ENCODE assay signal across 1 cellular context in the genomic region with DNA sequence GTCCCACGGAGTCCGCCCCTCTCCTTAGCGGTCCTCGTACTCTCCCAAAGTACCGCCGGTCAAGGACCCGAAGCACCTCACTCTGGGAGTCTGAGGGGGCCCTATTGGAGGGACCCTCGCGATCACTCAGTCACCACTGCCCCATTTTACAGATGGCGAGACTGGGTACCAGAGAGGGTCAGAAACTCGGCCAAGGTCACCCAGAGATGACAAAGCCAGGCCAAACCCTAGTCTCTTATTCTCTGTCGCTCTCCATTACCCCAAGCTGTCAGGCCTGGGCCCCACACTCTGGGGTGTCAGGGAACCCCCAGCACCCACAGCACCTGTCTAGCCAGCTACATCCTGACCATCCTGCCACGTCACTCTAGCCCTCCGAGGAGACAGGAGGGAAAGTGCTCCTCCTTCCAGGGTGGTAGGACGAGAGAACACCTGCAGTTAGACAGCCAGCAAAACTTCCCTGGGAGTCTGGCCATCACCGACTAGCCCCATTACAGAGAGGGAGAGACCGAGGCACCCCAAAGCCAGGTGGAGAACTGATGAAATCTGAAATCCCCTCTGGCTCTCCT.
TF ChIP-seq lines count a peak whose summit lies in the region.

No MANE protein-coding gene starts in this region.

TF ChIP-seq in A549, 52 proteins besides CTCF, POLR2A, EP300 and RAD21 (continued from another document):
- TF ChIP-seq, protein P1, sequence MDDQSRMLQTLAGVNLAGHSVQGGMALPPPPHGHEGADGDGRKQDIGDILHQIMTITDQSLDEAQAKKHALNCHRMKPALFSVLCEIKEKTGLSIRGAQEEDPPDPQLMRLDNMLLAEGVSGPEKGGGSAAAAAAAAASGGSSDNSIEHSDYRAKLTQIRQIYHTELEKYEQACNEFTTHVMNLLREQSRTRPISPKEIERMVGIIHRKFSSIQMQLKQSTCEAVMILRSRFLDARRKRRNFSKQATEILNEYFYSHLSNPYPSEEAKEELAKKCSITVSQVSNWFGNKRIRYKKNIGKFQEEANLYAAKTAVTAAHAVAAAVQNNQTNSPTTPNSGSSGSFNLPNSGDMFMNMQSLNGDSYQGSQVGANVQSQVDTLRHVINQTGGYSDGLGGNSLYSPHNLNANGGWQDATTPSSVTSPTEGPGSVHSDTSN (IDR thresholded peaks at IDR 0.05): no peak
- TF ChIP-seq EHF (CRISPR knock-in tag; IDR thresholded peaks at IDR 0.05) (no peak), ESRRA (IDR thresholded peaks at IDR 0.05; ENCODE audit: borderline replicate concordance, low read length) (no peak), HES2 (IDR thresholded peaks at IDR 0.05) (no peak), FOSL2 (IDR thresholded peaks at IDR 0.05) (no peak), FOSL2 (CRISPR knock-in tag; IDR thresholded peaks at IDR 0.05) (no peak), KDM1A (IDR thresholded peaks at IDR 0.05; ENCODE audit: low read depth) (no peak), HDAC2 (IDR thresholded peaks at IDR 0.05) (no peak), TP53 (CRISPR knock-in tag; IDR thresholded peaks at IDR 0.05) (no peak), CHD4 (IDR thresholded peaks at IDR 0.05; ENCODE audit: borderline replicate concordance) (no peak), CBX2 (IDR thresholded peaks at IDR 0.05; ENCODE audit: borderline replicate concordance, low read depth) (no peak), FOSB (CRISPR knock-in tag; IDR thresholded peaks at IDR 0.05) (no peak), JUN (IDR thresholded peaks at IDR 0.05) (no peak), MAX (IDR thresholded peaks at IDR 0.05) (no peak), HOXA7 (CRISPR knock-in tag; IDR thresholded peaks at IDR 0.05) (no peak), ZFP36 (IDR thresholded peaks at IDR 0.05; ENCODE audit: borderline replicate concordance, partially characterized antibody) (no peak)
